In the genomic region with DNA sequence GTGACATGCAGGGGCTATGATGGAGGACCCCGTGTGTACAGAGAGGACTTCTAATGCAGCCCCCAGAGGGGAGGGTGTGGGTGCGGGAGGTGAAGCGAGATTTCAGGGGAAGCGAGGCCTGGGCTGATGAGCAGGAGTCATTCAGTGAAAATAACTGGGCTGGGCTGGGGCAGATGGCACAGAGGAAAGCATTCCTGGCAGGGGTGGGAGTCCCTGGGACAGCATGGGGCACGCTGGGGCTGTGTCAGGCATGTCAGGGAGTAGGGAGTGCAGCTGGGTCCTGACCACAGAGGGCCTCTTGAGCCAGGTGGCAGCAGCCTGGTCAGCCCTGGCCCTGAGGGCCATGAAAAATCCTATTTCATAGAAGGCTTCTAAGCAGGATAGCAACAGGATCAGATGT, we compare ENCODE assay signal across 1 cellular context.
TF ChIP-seq lines count a peak whose summit lies in the region.

No MANE protein-coding gene starts in this region.

TF ChIP-seq in IMR-90, 13 proteins besides CTCF, POLR2A, EP300 and RAD21:
- TF ChIP-seq MAZ (IDR thresholded peaks at IDR 0.05; ENCODE audit: borderline replicate concordance, low read depth, low read length) (no peak), MXI1 (IDR thresholded peaks at IDR 0.05; ENCODE audit: borderline replicate concordance, low read depth, low read length) (no peak), SMC3 (IDR thresholded peaks at IDR 0.05; ENCODE audit: low read depth, low read length) (no peak)
TF ChIP-seq in IMR-90: peak in this region for 0.
